Comparison of ENCODE assay signal across 2 cellular contexts in genomic region chr1:15173863-15174614, GRCh38.
TF ChIP-seq lines count a peak whose summit lies in the region.

No MANE protein-coding gene starts in this region.

TF ChIP-seq in IMR-90, 13 proteins besides CTCF, POLR2A, EP300 and RAD21:
- TF ChIP-seq, protein P1, sequence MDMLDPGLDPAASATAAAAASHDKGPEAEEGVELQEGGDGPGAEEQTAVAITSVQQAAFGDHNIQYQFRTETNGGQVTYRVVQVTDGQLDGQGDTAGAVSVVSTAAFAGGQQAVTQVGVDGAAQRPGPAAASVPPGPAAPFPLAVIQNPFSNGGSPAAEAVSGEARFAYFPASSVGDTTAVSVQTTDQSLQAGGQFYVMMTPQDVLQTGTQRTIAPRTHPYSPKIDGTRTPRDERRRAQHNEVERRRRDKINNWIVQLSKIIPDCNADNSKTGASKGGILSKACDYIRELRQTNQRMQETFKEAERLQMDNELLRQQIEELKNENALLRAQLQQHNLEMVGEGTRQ (IDR thresholded peaks at IDR 0.05; ENCODE audit: low read depth, low read length) = no peak
- TF ChIP-seq MXI1 (IDR thresholded peaks at IDR 0.05; ENCODE audit: borderline replicate concordance, low read depth, low read length) = no peak
- TF ChIP-seq, protein P2, sequence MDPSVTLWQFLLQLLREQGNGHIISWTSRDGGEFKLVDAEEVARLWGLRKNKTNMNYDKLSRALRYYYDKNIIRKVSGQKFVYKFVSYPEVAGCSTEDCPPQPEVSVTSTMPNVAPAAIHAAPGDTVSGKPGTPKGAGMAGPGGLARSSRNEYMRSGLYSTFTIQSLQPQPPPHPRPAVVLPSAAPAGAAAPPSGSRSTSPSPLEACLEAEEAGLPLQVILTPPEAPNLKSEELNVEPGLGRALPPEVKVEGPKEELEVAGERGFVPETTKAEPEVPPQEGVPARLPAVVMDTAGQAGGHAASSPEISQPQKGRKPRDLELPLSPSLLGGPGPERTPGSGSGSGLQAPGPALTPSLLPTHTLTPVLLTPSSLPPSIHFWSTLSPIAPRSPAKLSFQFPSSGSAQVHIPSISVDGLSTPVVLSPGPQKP (IDR thresholded peaks at IDR 0.05; ENCODE audit: borderline replicate concordance, low read depth, low read length) = no peak
- no peak for TF ChIP-seq RCOR1 (IDR thresholded peaks at IDR 0.05; ENCODE audit: insufficient replicate concordance, low read length)
- TF ChIP-seq CHD1 (IDR thresholded peaks at IDR 0.05; ENCODE audit: low read depth, low read length) = no peak
- no peak for TF ChIP-seq BHLHE40 (IDR thresholded peaks at IDR 0.05; ENCODE audit: low read depth, low read length)
- TF ChIP-seq FOS (IDR thresholded peaks at IDR 0.05; ENCODE audit: low read depth, low read length) = no peak
- TF ChIP-seq CEBPB (IDR thresholded peaks at IDR 0.05; ENCODE audit: low read depth, low read length) = no peak
- TF ChIP-seq RFX5 (IDR thresholded peaks at IDR 0.05; ENCODE audit: low read depth, low read length) = no peak
- TF ChIP-seq MAFK (IDR thresholded peaks at IDR 0.05; ENCODE audit: low read depth, low read length) = no peak
- TF ChIP-seq MAZ (IDR thresholded peaks at IDR 0.05; ENCODE audit: borderline replicate concordance, low read depth, low read length) = no peak
- TF ChIP-seq SMC3 (IDR thresholded peaks at IDR 0.05; ENCODE audit: low read depth, low read length) = no peak
- TF ChIP-seq NFE2L2 (IDR thresholded peaks at IDR 0.05; ENCODE audit: low read depth, low read length) = no peak

TF ChIP-seq in K562, 482 proteins besides CTCF, POLR2A, EP300 and RAD21:
- peak; percentile 72 for TF ChIP-seq FOSL1 (tag; conservative IDR thresholded peaks at IDR 0.05)
- TF ChIP-seq TEAD4 (IDR thresholded peaks at IDR 0.05; ENCODE audit: low read length) = 0 out of 2 replicates have a peak, but pooled peaks have one; percentile 15
- TF ChIP-seq TEAD4 (CRISPR knock-in tag; IDR thresholded peaks at IDR 0.05; ENCODE audit: borderline replicate concordance) = no peak
- TF ChIP-seq, protein P3, sequence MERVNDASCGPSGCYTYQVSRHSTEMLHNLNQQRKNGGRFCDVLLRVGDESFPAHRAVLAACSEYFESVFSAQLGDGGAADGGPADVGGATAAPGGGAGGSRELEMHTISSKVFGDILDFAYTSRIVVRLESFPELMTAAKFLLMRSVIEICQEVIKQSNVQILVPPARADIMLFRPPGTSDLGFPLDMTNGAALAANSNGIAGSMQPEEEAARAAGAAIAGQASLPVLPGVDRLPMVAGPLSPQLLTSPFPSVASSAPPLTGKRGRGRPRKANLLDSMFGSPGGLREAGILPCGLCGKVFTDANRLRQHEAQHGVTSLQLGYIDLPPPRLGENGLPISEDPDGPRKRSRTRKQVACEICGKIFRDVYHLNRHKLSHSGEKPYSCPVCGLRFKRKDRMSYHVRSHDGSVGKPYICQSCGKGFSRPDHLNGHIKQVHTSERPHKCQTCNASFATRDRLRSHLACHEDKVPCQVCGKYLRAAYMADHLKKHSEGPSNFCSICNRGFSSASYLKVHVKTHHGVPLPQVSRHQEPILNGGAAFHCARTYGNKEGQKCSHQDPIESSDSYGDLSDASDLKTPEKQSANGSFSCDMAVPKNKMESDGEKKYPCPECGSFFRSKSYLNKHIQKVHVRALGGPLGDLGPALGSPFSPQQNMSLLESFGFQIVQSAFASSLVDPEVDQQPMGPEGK (CRISPR knock-in tag; IDR thresholded peaks at IDR 0.05; ENCODE audit: borderline replicate concordance) = no peak
- TF ChIP-seq, protein P4, sequence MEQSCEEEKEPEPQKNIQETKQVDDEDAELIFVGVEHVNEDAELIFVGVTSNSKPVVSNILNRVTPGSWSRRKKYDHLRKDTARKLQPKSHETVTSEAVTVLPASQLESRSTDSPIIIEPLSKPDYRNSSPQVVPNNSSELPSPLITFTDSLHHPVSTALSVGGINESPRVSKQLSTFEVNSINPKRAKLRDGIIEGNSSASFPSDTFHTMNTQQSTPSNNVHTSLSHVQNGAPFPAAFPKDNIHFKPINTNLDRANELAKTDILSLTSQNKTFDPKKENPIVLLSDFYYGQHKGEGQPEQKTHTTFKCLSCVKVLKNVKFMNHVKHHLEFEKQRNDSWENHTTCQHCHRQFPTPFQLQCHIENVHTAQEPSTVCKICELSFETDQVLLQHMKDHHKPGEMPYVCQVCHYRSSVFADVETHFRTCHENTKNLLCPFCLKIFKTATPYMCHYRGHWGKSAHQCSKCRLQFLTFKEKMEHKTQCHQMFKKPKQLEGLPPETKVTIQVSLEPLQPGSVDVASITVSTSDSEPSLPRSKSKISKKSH (CRISPR knock-in tag; IDR thresholded peaks at IDR 0.05) = no peak
- TF ChIP-seq ZZZ3 (IDR thresholded peaks at IDR 0.05) = no peak
- TF ChIP-seq JUND (IDR thresholded peaks at IDR 0.05; ENCODE audit: borderline replicate concordance, low read depth, low read length) = peak; percentile 73
- peak; percentile 39; the same call in 1 of the 3 replicates for TF ChIP-seq JUND (tag; IDR thresholded peaks at IDR 0.05; ENCODE audit: borderline replicate concordance, low read depth, low read length)
- TF ChIP-seq JUN (IDR thresholded peaks at IDR 0.05; ENCODE audit: borderline replicate concordance, low read depth, low read length) = 0 out of 2 replicates have a peak, but pooled peaks have one; percentile 35
- TF ChIP-seq JUN (CRISPR knock-in tag; IDR thresholded peaks at IDR 0.05; ENCODE audit: borderline replicate concordance) = no peak
- no peak for TF ChIP-seq RNF2 (IDR thresholded peaks at IDR 0.05)
- no peak for TF ChIP-seq ZNF75A (CRISPR knock-in tag; IDR thresholded peaks at IDR 0.05)
- peak; percentile 70 for TF ChIP-seq ATF3 (IDR thresholded peaks at IDR 0.05)
- no peak for TF ChIP-seq ATF3 (CRISPR knock-in tag; conservative IDR thresholded peaks at IDR 0.05)
- no peak for TF ChIP-seq MCM5 (IDR thresholded peaks at IDR 0.05; ENCODE audit: low read depth)
